15 cellular contexts compared by ENCODE assay signal in the genomic region with DNA sequence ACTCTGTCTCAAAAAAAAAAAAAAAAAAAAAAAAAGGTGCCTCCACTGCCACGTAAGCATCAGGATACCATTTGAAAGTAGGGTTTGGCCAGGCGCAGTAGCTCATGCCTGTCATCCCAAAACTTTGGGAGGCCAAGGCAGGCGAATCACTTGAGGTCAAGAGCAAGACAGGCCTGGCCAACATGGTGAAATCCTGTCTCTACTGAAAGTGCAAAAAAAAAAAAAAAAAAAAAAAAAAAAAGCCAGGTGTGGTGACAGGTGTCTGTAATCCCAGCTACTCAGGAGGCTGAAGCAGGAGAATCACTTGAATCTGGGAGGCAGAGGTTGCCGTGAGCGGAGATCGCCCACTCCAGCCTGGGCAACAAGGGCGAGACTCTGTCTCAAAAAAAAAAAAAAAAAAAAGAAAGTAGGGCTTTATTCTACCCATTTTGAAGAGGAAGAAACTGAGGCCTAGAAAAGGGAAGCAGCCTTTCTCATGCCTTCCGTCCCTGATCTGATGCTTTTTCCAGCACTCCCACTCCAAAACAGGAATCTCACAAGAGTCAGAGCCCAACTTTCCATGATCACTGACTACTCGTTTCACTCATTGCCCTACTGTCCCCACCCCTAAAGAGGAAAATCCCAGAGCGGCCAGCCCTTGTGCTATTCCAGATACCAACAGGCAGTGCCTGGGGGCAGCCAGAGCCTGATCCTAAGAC. TPM values are rescaled to one million over a fixed set of nuclear protein-coding genes. Genes with fewer than 3 reads are reported as not detected.
A peak's percentile ranks its signal among the peaks of the same experiment; 100 is the strongest.
DNase-seq lines count a peak whose midpoint lies in the region; ATAC-seq and TF ChIP-seq lines count a peak whose summit lies in the region.
"Had no signal": no experiment of that assay in that cellular context is flagged by ENCODE, and none has a peak within 500 bp of the region (broad histone marks: within the 10 kb centered on the region; RNA-seq: fewer than 3 reads in every experiment).

No MANE protein-coding gene starts in this region.

- H3K9me3 ChIP-seq in OCI-LY7 (ENCODE audit: low read length) (0 out of 2 replicates have a peak, but pooled peaks cover 4% of the 10 kb centered on the region), gastroesophageal sphincter (no peaks in the 10 kb centered on the region), HAP-1 (peaks cover 6% of the 10 kb centered on the region)
- H3K9me3 ChIP-seq: ovary had no signal

- peak overlapping the region; percentile 74 for H3K4me2 ChIP-seq in OCI-LY7 (ENCODE audit: low read length)

- H3K4me1 Mint-ChIP-seq in T-helper 1 cell treated with Interleukin-12 subunit alpha and Interleukin-12 subunit beta and Interleukin-4 antibody, amounts not matched to agents 30 μg/mL and 1 μg/mL, for 36 hours (ENCODE audit: low read depth): peaks cover 49% of the 10 kb centered on the region
- peaks cover 45% of the 10 kb centered on the region for H3K4me1 Mint-ChIP-seq in stimulated activated memory B cell treated with anti-CD40 and anti-IgM and Interleukin-4, amounts not matched to agents 10 μg/mL and 1 μg/mL and 100 μg/mL, for 72 hours

- no peaks in the 10 kb centered on the region for H3K27me3 ChIP-seq in gastroesophageal sphincter
- H3K27me3 ChIP-seq in HAP-1 (ENCODE audit: low read depth): no peaks in the 10 kb centered on the region
- H3K27me3 ChIP-seq: ovary had no signal

- H3K4me3 ChIP-seq in OCI-LY7 (ENCODE audit: low read depth, low read length, poor library complexity, severe bottlenecking) (peak overlapping the region; percentile 4), gastroesophageal sphincter (no peak overlapping the region), HAP-1 (no peak overlapping the region)
- H3K4me3 ChIP-seq: ovary had no signal

- in situ Hi-C loops in HAP-1 (cut with MboI; ENCODE audit: low sequenced_read_pairs): no loop called here

- DNase-seq in T-helper 1 cell (no peak), OCI-LY7 (ENCODE audit: low spot score) (peak; percentile 28), putamen (ENCODE audit: low spot score) (no peak), HAP-1 (ENCODE audit: low spot score in 2 of 2) (no peak)
- DNase-seq in stimulated activated naive CD4-positive, alpha-beta T cell treated with Interleukin-2 at 50 U/mL for 16 hours (lab: John Stamatoyannopoulos, UW): no peak
- DNase-seq: activated CD4-positive, alpha-beta T cell treated with anti-CD3 and anti-CD28 coated beads, Interleukin-2, amount 50 U/mL, for 48 hours; Kasumi-1; NCI-H2081 treated with DMSO at 0.1 percent for 48 hours; stimulated activated CD4-positive, alpha-beta T cell treated with anti-CD3 and anti-CD28 coated beads, Interleukin-4, amount 100 ng/mL, for 1 hour; SW 1271 had no signal

- no peak for ATAC-seq in gastroesophageal sphincter
- ATAC-seq in stimulated activated memory B cell treated with anti-CD40 and anti-IgM and Interleukin-4, amounts not matched to agents 10 μg/mL and 1 μg/mL and 100 μg/mL, for 72 hours: no peak

- TF ChIP-seq CTCF in OCI-LY7 (conservative IDR thresholded peaks at IDR 0.05; ENCODE audit: low read length) (no peak), gastroesophageal sphincter (IDR thresholded peaks at IDR 0.05) (no peak)

- H4K20me1 ChIP-seq in OCI-LY7 (ENCODE audit: insufficient read depth, low read length): no peaks in the 10 kb centered on the region

- H3K36me3 ChIP-seq in OCI-LY7 (ENCODE audit: insufficient read depth, low read length) (no peaks in the 10 kb centered on the region), gastroesophageal sphincter (peaks cover 0 to 41% of the 10 kb centered on the region in 2 donors), HAP-1 (replicated peaks) (no peaks in the 10 kb centered on the region)
- H3K36me3 ChIP-seq: ovary had no signal

- no peak for TF ChIP-seq POLR2A in gastroesophageal sphincter (IDR thresholded peaks at IDR 0.05)

- H3K4me3 Mint-ChIP-seq in T-helper 1 cell treated with Interleukin-12 subunit alpha and Interleukin-12 subunit beta and Interleukin-4 antibody, amounts not matched to agents 30 μg/mL and 1 μg/mL, for 36 hours: no peak overlapping the region
- H3K4me3 Mint-ChIP-seq in stimulated activated memory B cell treated with anti-CD40 and anti-IgM and Interleukin-4, amounts not matched to agents 10 μg/mL and 1 μg/mL and 100 μg/mL, for 72 hours: no peak overlapping the region

- H3K27ac Mint-ChIP-seq in T-helper 1 cell treated with Interleukin-12 subunit alpha and Interleukin-12 subunit beta and Interleukin-4 antibody, amounts not matched to agents 30 μg/mL and 1 μg/mL, for 36 hours: peak overlapping the region; percentile 77
- peak overlapping the region; percentile 95 for H3K27ac Mint-ChIP-seq in stimulated activated memory B cell treated with anti-CD40 and anti-IgM and Interleukin-4, amounts not matched to agents 10 μg/mL and 1 μg/mL and 100 μg/mL, for 72 hours

- no peaks in the 10 kb centered on the region for H3K79me2 ChIP-seq in OCI-LY7 (ENCODE audit: insufficient read depth, low read depth, low read length)

- peaks cover 45% of the 10 kb centered on the region for H3K36me3 Mint-ChIP-seq in T-helper 1 cell treated with Interleukin-12 subunit alpha and Interleukin-12 subunit beta and Interleukin-4 antibody, amounts not matched to agents 30 μg/mL and 1 μg/mL, for 36 hours (ENCODE audit: low read depth)
- peaks cover 5% of the 10 kb centered on the region for H3K36me3 Mint-ChIP-seq in stimulated activated memory B cell treated with anti-CD40 and anti-IgM and Interleukin-4, amounts not matched to agents 10 μg/mL and 1 μg/mL and 100 μg/mL, for 72 hours

- H3K9me2 ChIP-seq in OCI-LY7 (ENCODE audit: insufficient read depth, low read length): no peaks in the 10 kb centered on the region

- no peaks in the 10 kb centered on the region for H3K9me3 Mint-ChIP-seq in T-helper 1 cell treated with Interleukin-12 subunit alpha and Interleukin-12 subunit beta and Interleukin-4 antibody, amounts not matched to agents 30 μg/mL and 1 μg/mL, for 36 hours
- H3K9me3 Mint-ChIP-seq in stimulated activated memory B cell treated with anti-CD40 and anti-IgM and Interleukin-4, amounts not matched to agents 10 μg/mL and 1 μg/mL and 100 μg/mL, for 72 hours: no peaks in the 10 kb centered on the region

- CTCF ChIA-PET in OCI-LY7 (lab: Charles Lee; ENCODE audit: unreplicated experiment): interaction anchor here (0.6 to 2.5 kb wide), 4 partner anchors 14 to 403 kb away, joined by 3 to 8 read pairs (median 6); partner anchors contain the start of gene RECK

- H3K27me3 Mint-ChIP-seq in T-helper 1 cell treated with Interleukin-12 subunit alpha and Interleukin-12 subunit beta and Interleukin-4 antibody, amounts not matched to agents 30 μg/mL and 1 μg/mL, for 36 hours (ENCODE audit: low read depth): no peaks in the 10 kb centered on the region
- H3K27me3 Mint-ChIP-seq in stimulated activated memory B cell treated with anti-CD40 and anti-IgM and Interleukin-4, amounts not matched to agents 10 μg/mL and 1 μg/mL and 100 μg/mL, for 72 hours: no peaks in the 10 kb centered on the region

- WGBS in gastroesophageal sphincter (ENCODE audit: low coverage in 1 of 2), 2 donors: 57 to 76% methylated on average over 3 to 10 of the region's 10 CpGs

- peak overlapping the region; percentile 43 for H2AFZ ChIP-seq in OCI-LY7 (ENCODE audit: low read length)

- intact Hi-C loops in OCI-LY7 (cut with micrococcal nuclease; ENCODE audit: unreplicated experiment): loop anchor here (2.0 to 5.0 kb wide), 2 partner anchors 38 to 51 kb away; partner anchors contain the start of gene CLTA

- H3K4me1 ChIP-seq in OCI-LY7 (ENCODE audit: insufficient read depth, low read length, poor library complexity, severe bottlenecking) (peaks cover 46% of the 10 kb centered on the region), gastroesophageal sphincter (peaks cover 5 to 82% (median 48%) of the 10 kb centered on the region in 3 donors), HAP-1 (no peaks in the 10 kb centered on the region)

- POLR2A ChIA-PET in OCI-LY7 (lab: Charles Lee): interaction anchor here (0.6 to 2.5 kb wide), 15 partner anchors 8 to 1255 kb away, joined by 3 to 13 read pairs (median 5); no protein-coding TSS in a partner anchor

- no TSS peak for BruUV-seq in OCI-LY7 (replicated peaks; lab: Mats Ljungman, UMichigan)

- H3K27ac ChIP-seq in OCI-LY7 (ENCODE audit: low read depth, low read length, poor library complexity, severe bottlenecking) (peak overlapping the region; percentile 74), gastroesophageal sphincter (peak overlapping the region; percentile 40 to 89 (median 84))
- H3K27ac ChIP-seq: ovary had no signal

- TF ChIP-seq EP300 in gastroesophageal sphincter (IDR thresholded peaks at IDR 0.05): no peak

RNA-seq across cellular contexts. Expression of gene CCIN, which starts 16.3 kb away (rescaled TPM):
- total RNA-seq in OCI-LY7 (2014; rRNA removed; shearing (Covaris generic)): not detected in 2 replicates
- total RNA-seq in OCI-LY7 (2022): not detected in 2 replicates
- 1 to 10 TPM in 2 of 4 donors, under 1 TPM in 1, not detected in 1; 0.31 to 1.7 (median 1.5) TPM for total RNA-seq in gastroesophageal sphincter
- total RNA-seq: kidney epithelial cell had no signal

RNA-seq across cellular contexts. Expression of gene GLIPR2, which starts 16.4 kb away (rescaled TPM):
- total RNA-seq in OCI-LY7 (2014; rRNA removed; shearing (Covaris generic)): not detected in 2 replicates
- total RNA-seq in OCI-LY7 (2022) (not detected in 2 replicates), gastroesophageal sphincter (10 to 100 TPM; 52.8 to 76.8 (median 59.8) TPM)

RNA-seq across cellular contexts. Expression of gene CLTA, which starts 37.8 kb away (rescaled TPM):
- total RNA-seq in OCI-LY7 (2014; rRNA removed; shearing (Covaris generic)): 150 and 176 TPM in 2 replicates
- total RNA-seq in OCI-LY7 (2022): 161 and 171 TPM in 2 replicates
- 100 to 1,000 TPM; 136 to 195 (median 158) TPM for total RNA-seq in gastroesophageal sphincter

Comparison
In these comparisons a context has a peak if more than half of its experiments do, and no peak if none do; other contexts are left out.
1. RNA of gene GLIPR2, which starts 16.4 kb away (total RNA-seq): 52.8 to 76.8 TPM in gastroesophageal sphincter; not detected in OCI-LY7; every median in the first group is over 10 times any median in the second.